Comparison of ENCODE assay signal across 18 cellular contexts in the genomic region with DNA sequence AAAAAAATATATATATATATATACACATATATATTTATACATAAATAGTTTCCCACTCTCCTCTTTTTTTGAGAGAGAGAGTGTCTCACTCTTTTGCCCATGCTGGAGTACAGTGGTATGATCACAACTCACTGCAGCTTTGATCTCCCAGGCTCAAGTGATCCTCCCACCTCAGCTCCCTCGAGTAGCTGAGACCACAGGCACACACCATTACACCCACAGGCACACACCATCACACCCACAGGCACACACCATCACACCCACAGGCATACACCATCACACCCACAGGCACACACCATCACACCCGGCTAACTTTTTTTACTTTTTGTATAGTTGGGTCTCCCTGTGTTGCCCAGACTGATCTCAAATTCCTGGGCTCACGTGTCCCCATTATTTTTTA. TPM values are rescaled to one million over a fixed set of nuclear protein-coding genes. Genes with fewer than 3 reads are reported as not detected.
DNase-seq lines count a peak whose midpoint lies in the region; ATAC-seq and TF ChIP-seq lines count a peak whose summit lies in the region.
"Had no signal": no experiment of that assay in that cellular context is flagged by ENCODE, and none has a peak within 500 bp of the region (broad histone marks: within the 10 kb centered on the region; RNA-seq: fewer than 3 reads in every experiment).

No MANE protein-coding gene starts in this region.

- CTCF ChIA-PET in activated CD8-positive, alpha-beta T cell treated with anti-CD3 and anti-CD28 coated beads for 36 hours (lab: Charles Lee), result no interaction called here
- CTCF ChIA-PET in naive thymus-derived CD4-positive, alpha-beta T cell (lab: Charles Lee), result no interaction called here

- H3K9me3 Mint-ChIP-seq in activated naive CD8-positive, alpha-beta T cell (ENCODE audit: low read depth), result no peaks in the 10 kb centered on the region
- H3K9me3 Mint-ChIP-seq in activated naive CD8-positive, alpha-beta T cell treated with anti-CD3 and anti-CD28 coated beads for 36 hours, result no peaks in the 10 kb centered on the region
- H3K9me3 Mint-ChIP-seq in activated CD8-positive, alpha-beta T cell treated with anti-CD3 and anti-CD28 coated beads for 36 hours, result no peaks in the 10 kb centered on the region
- no peaks in the 10 kb centered on the region for H3K9me3 Mint-ChIP-seq in naive thymus-derived CD4-positive, alpha-beta T cell
- H3K9me3 Mint-ChIP-seq in nephron progenitor cell, result no peaks in the 10 kb centered on the region
- H3K9me3 Mint-ChIP-seq: CD14-positive monocyte had no signal

- peaks cover 21 to 85% (median 24%) of the 10 kb centered on the region in 3 experiments for H3K36me3 ChIP-seq in naive thymus-derived CD4-positive, alpha-beta T cell (ENCODE audit: control insufficient read depth in 2 of 3, insufficient read depth in 3 of 3, low read length in 3 of 3)

- POLR2A ChIA-PET in activated CD8-positive, alpha-beta T cell treated with anti-CD3 and anti-CD28 coated beads for 36 hours (lab: Charles Lee), result interaction anchor here (1.1 to 4.1 kb wide), 3 partner anchors 8 to 19 kb away, joined by 3 to 13 read pairs (median 4); no protein-coding TSS in a partner anchor
- POLR2A ChIA-PET in naive thymus-derived CD4-positive, alpha-beta T cell (lab: Charles Lee), result interaction anchor here (1.1 kb wide), 1 partner anchor 12 kb away, joined by 3 read pairs; no protein-coding TSS in a partner anchor

- H3K27me3 Mint-ChIP-seq in activated naive CD8-positive, alpha-beta T cell, result no peaks in the 10 kb centered on the region
- H3K27me3 Mint-ChIP-seq in activated naive CD8-positive, alpha-beta T cell treated with anti-CD3 and anti-CD28 coated beads for 36 hours, result no peaks in the 10 kb centered on the region
- no peaks in the 10 kb centered on the region for H3K27me3 Mint-ChIP-seq in activated CD8-positive, alpha-beta T cell treated with anti-CD3 and anti-CD28 coated beads for 36 hours
- H3K27me3 Mint-ChIP-seq in naive thymus-derived CD4-positive, alpha-beta T cell, result no peaks in the 10 kb centered on the region
- no peaks in the 10 kb centered on the region for H3K27me3 Mint-ChIP-seq in nephron progenitor cell (ENCODE audit: low read depth, poor library complexity)

- H3K4me3 Mint-ChIP-seq in activated naive CD8-positive, alpha-beta T cell, result no peak overlapping the region
- no peak overlapping the region for H3K4me3 Mint-ChIP-seq in activated naive CD8-positive, alpha-beta T cell treated with anti-CD3 and anti-CD28 coated beads for 36 hours
- no peak overlapping the region for H3K4me3 Mint-ChIP-seq in activated CD8-positive, alpha-beta T cell treated with anti-CD3 and anti-CD28 coated beads for 36 hours
- H3K4me3 Mint-ChIP-seq in naive thymus-derived CD4-positive, alpha-beta T cell, result no peak overlapping the region
- no peak overlapping the region for H3K4me3 Mint-ChIP-seq in nephron progenitor cell
- H3K4me3 Mint-ChIP-seq: CD14-positive monocyte had no signal

- no peak for ATAC-seq in activated CD8-positive, alpha-beta T cell treated with anti-CD3 and anti-CD28 coated beads for 36 hours
- ATAC-seq in naive thymus-derived CD4-positive, alpha-beta T cell, result no peak
- no peak for ATAC-seq in GM21515 (IDR thresholded peaks at IDR 0.05; ENCODE audit: unreplicated experiment)
- ATAC-seq: PC-3 had no signal

- H3K4me1 Mint-ChIP-seq in activated naive CD8-positive, alpha-beta T cell (ENCODE audit: low read depth), result peaks cover 1% of the 10 kb centered on the region
- H3K4me1 Mint-ChIP-seq in activated naive CD8-positive, alpha-beta T cell treated with anti-CD3 and anti-CD28 coated beads for 36 hours, result no peaks in the 10 kb centered on the region
- no peaks in the 10 kb centered on the region for H3K4me1 Mint-ChIP-seq in activated CD8-positive, alpha-beta T cell treated with anti-CD3 and anti-CD28 coated beads for 36 hours (ENCODE audit: low read depth)
- H3K4me1 Mint-ChIP-seq in naive thymus-derived CD4-positive, alpha-beta T cell, result peaks cover 0 to 7% (median 0%) of the 10 kb centered on the region in 7 donors
- H3K4me1 Mint-ChIP-seq in nephron progenitor cell, result no peaks in the 10 kb centered on the region
- H3K4me1 Mint-ChIP-seq: CD14-positive monocyte had no signal

- H3K4me1 ChIP-seq in naive thymus-derived CD4-positive, alpha-beta T cell (ENCODE audit: control insufficient read depth in 2 of 2, insufficient read depth in 2 of 2, low read length in 2 of 2), result no peaks in the 10 kb centered on the region

- H3K36me3 Mint-ChIP-seq in activated naive CD8-positive, alpha-beta T cell, result peaks cover 10% of the 10 kb centered on the region
- H3K36me3 Mint-ChIP-seq in activated naive CD8-positive, alpha-beta T cell treated with anti-CD3 and anti-CD28 coated beads for 36 hours, result peaks cover 62% of the 10 kb centered on the region
- peaks cover 66% of the 10 kb centered on the region for H3K36me3 Mint-ChIP-seq in activated CD8-positive, alpha-beta T cell treated with anti-CD3 and anti-CD28 coated beads for 36 hours (ENCODE audit: low read depth)
- H3K36me3 Mint-ChIP-seq in naive thymus-derived CD4-positive, alpha-beta T cell, result peaks cover 19 to 53% (median 29%) of the 10 kb centered on the region in 5 donors
- peaks cover 82% of the 10 kb centered on the region for H3K36me3 Mint-ChIP-seq in nephron progenitor cell (ENCODE audit: low read depth)

- H3K27ac Mint-ChIP-seq in activated naive CD8-positive, alpha-beta T cell, result peak overlapping the region; percentile 34
- H3K27ac Mint-ChIP-seq in activated naive CD8-positive, alpha-beta T cell treated with anti-CD3 and anti-CD28 coated beads for 36 hours, result no peak overlapping the region
- peak overlapping the region; percentile 10 for H3K27ac Mint-ChIP-seq in activated CD8-positive, alpha-beta T cell treated with anti-CD3 and anti-CD28 coated beads for 36 hours
- peak overlapping the region in 7 of 9 donors; percentile 9 to 78 (median 29) for H3K27ac Mint-ChIP-seq in naive thymus-derived CD4-positive, alpha-beta T cell
- no peak overlapping the region for H3K27ac Mint-ChIP-seq in nephron progenitor cell

- H3K27ac ChIP-seq in naive thymus-derived CD4-positive, alpha-beta T cell (ENCODE audit: low read depth, low read length), result no peak overlapping the region

- DNase-seq in activated naive CD8-positive, alpha-beta T cell treated with anti-CD3 and anti-CD28 coated beads for 36 hours, result no peak
- DNase-seq in activated CD8-positive, alpha-beta T cell treated with anti-CD3 and anti-CD28 coated beads for 36 hours, result no peak
- no peak for DNase-seq in naive thymus-derived CD4-positive, alpha-beta T cell
- DNase-seq in SKM-1 (lab: John Stamatoyannopoulos, UW; ENCODE audit: unreplicated experiment) (no peak), nephron progenitor cell (no peak)
- DNase-seq: ACHN, AML-193, Karpas-422, MG63, NCI-H1092, NCI-H146, NCI-H2081, NCI-H510A treated with DMSO at 0.1 percent for 48 hours, NCI-H82, PC-3 had no signal

- no peaks in the 10 kb centered on the region for H3K27me3 ChIP-seq in naive thymus-derived CD4-positive, alpha-beta T cell (ENCODE audit: control insufficient read depth in 2 of 2, insufficient read depth in 2 of 2, low read length in 2 of 2)
- H3K27me3 ChIP-seq: MG63 had no signal

- H3K4me3 ChIP-seq in naive thymus-derived CD4-positive, alpha-beta T cell (ENCODE audit: low read length), result no peak overlapping the region
- H3K4me3 ChIP-seq: MG63 had no signal

- no peaks in the 10 kb centered on the region for H3K9me3 ChIP-seq in naive thymus-derived CD4-positive, alpha-beta T cell (ENCODE audit: control insufficient read depth in 2 of 3, low read length in 3 of 3)
- H3K9me3 ChIP-seq: MG63 had no signal

- TF ChIP-seq CTCF in activated CD8-positive, alpha-beta T cell treated with anti-CD3 and anti-CD28 coated beads for 36 hours (IDR thresholded peaks at IDR 0.05), result no peak
- no peak for TF ChIP-seq CTCF in nephron progenitor cell (IDR thresholded peaks at IDR 0.05)

- intact Hi-C loops in activated CD8-positive, alpha-beta T cell treated with anti-CD3 and anti-CD28 coated beads for 36 hours (cut with micrococcal nuclease), result no loop called here
- intact Hi-C loops in naive thymus-derived CD4-positive, alpha-beta T cell (cut with micrococcal nuclease), result no loop called here

RNA-seq across cellular contexts. Expression of gene GAPDH, which starts 14.1 kb away (rescaled TPM):
- total RNA-seq in activated naive CD8-positive, alpha-beta T cell treated with anti-CD3 and anti-CD28 coated beads for 36 hours, result 1,000 to 10,000 TPM; 8,986 to 9,154 TPM
- total RNA-seq in activated CD8-positive, alpha-beta T cell treated with anti-CD3 and anti-CD28 coated beads for 36 hours, result 1,000 to 10,000 TPM; 9,109 to 9,234 TPM
- total RNA-seq in naive thymus-derived CD4-positive, alpha-beta T cell, result 1,000 to 10,000 TPM in 1 of 5 experiments, 100 to 1,000 TPM in 4; 330 to 4,503 (median 379) TPM
- 1,000 to 10,000 TPM; 1,202 to 1,413 TPM for polyA plus RNA-seq in naive thymus-derived CD4-positive, alpha-beta T cell

RNA-seq across cellular contexts. Expression of gene NCAPD2, which starts 26.3 kb away (rescaled TPM):
- 100 to 1,000 TPM; 167 to 171 TPM for total RNA-seq in activated naive CD8-positive, alpha-beta T cell treated with anti-CD3 and anti-CD28 coated beads for 36 hours
- 100 to 1,000 TPM; 195 to 196 TPM for total RNA-seq in activated CD8-positive, alpha-beta T cell treated with anti-CD3 and anti-CD28 coated beads for 36 hours
- total RNA-seq in naive thymus-derived CD4-positive, alpha-beta T cell, result 100 to 1,000 TPM in 1 of 5 experiments, 10 to 100 TPM in 4; 30.3 to 121 (median 38.4) TPM
- polyA plus RNA-seq in naive thymus-derived CD4-positive, alpha-beta T cell, result 10 to 100 TPM; 24.4 to 46.7 TPM

RNA-seq across cellular contexts. Expression of gene MRPL51, which starts 27.1 kb away (rescaled TPM):
- total RNA-seq in activated naive CD8-positive, alpha-beta T cell treated with anti-CD3 and anti-CD28 coated beads for 36 hours, result 100 to 1,000 TPM; 311 to 312 TPM
- 100 to 1,000 TPM; 230 to 254 TPM for total RNA-seq in activated CD8-positive, alpha-beta T cell treated with anti-CD3 and anti-CD28 coated beads for 36 hours
- total RNA-seq in naive thymus-derived CD4-positive, alpha-beta T cell, result 100 to 1,000 TPM in 1 of 5 experiments, 10 to 100 TPM in 4; 22.5 to 208 (median 80.9) TPM
- 100 to 1,000 TPM; 204 to 220 TPM for polyA plus RNA-seq in naive thymus-derived CD4-positive, alpha-beta T cell

RNA-seq across cellular contexts. Expression of gene IFFO1, which starts 35.7 kb away (rescaled TPM):
- 1 to 10 TPM; 7.2 to 8.1 TPM for total RNA-seq in activated naive CD8-positive, alpha-beta T cell treated with anti-CD3 and anti-CD28 coated beads for 36 hours
- 1 to 10 TPM; 7.8 to 8.5 TPM for total RNA-seq in activated CD8-positive, alpha-beta T cell treated with anti-CD3 and anti-CD28 coated beads for 36 hours
- total RNA-seq in naive thymus-derived CD4-positive, alpha-beta T cell, result 10 to 100 TPM; 28.2 to 55.9 (median 45.9) TPM
- 10 to 100 TPM in 1 of 2 donors, 1 to 10 TPM in 1; 5.4 to 11.4 TPM for polyA plus RNA-seq in naive thymus-derived CD4-positive, alpha-beta T cell

RNA-seq across cellular contexts. Expression of gene NOP2, which starts 47.9 kb away (rescaled TPM):
- total RNA-seq in activated naive CD8-positive, alpha-beta T cell treated with anti-CD3 and anti-CD28 coated beads for 36 hours, result 100 to 1,000 TPM; 151 to 153 TPM
- total RNA-seq in activated CD8-positive, alpha-beta T cell treated with anti-CD3 and anti-CD28 coated beads for 36 hours, result 10 to 100 TPM; 87.9 to 89.4 TPM
- total RNA-seq in naive thymus-derived CD4-positive, alpha-beta T cell, result 100 to 1,000 TPM in 1 of 5 experiments, 10 to 100 TPM in 4; 74.4 to 102 (median 87.6) TPM
- polyA plus RNA-seq in naive thymus-derived CD4-positive, alpha-beta T cell, result 10 to 100 TPM; 24.2 to 53.7 TPM

Comparison
In these comparisons a context has a peak if more than half of its experiments do, and no peak if none do; other contexts are left out.
1. H3K27ac Mint-ChIP-seq: peak in activated naive CD8-positive, alpha-beta T cell (single experiment), activated CD8-positive, alpha-beta T cell treated with anti-CD3 and anti-CD28 coated beads for 36 hours (single experiment) and naive thymus-derived CD4-positive, alpha-beta T cell (7 of 9); none in activated naive CD8-positive, alpha-beta T cell treated with anti-CD3 and anti-CD28 coated beads for 36 hours (single experiment) and nephron progenitor cell (single experiment).